Comparison of ENCODE assay signal across 26 cellular contexts in the genomic region with DNA sequence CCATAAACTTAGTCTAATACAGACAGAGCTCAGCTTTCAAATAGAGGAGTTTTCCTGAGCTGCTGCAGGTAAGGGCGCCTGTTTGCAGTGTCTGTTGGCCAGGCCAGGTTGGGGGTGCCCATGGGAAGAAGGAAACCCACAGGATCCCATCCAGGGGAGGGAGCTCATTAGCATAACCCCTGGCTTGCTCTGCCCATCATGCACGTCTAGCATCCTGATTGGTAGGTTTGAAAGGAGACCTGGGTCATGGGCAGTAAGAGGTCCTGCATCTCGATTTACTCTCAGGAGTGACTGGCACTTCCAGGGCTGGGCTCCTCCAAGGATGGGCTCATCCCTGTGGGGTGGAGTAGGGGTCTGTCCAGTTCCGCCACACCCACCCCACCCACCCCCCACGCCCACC.
"Had no signal": no experiment of that assay in that cellular context is flagged by ENCODE, and none has a peak within 500 bp of the region (broad histone marks: within the 10 kb centered on the region; RNA-seq: fewer than 3 reads in every experiment).

No MANE protein-coding gene starts in this region.

- H3K4me1 ChIP-seq: suprapubic skin, testis, thyroid gland, tibial artery, tibial nerve, transverse colon, upper lobe of left lung, upper lobe of right lung, uterus, vagina had no signal

- DNase-seq: stimulated activated CD4-positive, alpha-beta T cell treated with anti-CD3 and anti-CD28 coated beads, Interleukin-2, amount 100 ng/mL, for 48 hours; stimulated activated CD4-positive, alpha-beta T cell treated with anti-CD3 and anti-CD28 coated beads, Interleukin-4, amount 100 ng/mL, for 1 hour; stimulated activated CD4-positive, alpha-beta T cell treated with anti-CD3 and anti-CD28 coated beads, Interleukin-4, amount 100 ng/mL, for 24 hours; stimulated activated CD4-positive, alpha-beta T cell treated with anti-CD3 and anti-CD28 coated beads, Interleukin-4, amount 100 ng/mL, for 4 hours; stimulated activated CD8-positive, alpha-beta memory T cell treated with anti-CD3 and anti-CD28 coated beads, Interleukin-4, amount 100 ng/mL, for 48 hours; stimulated activated naive B cell treated with anti-CD40 and anti-IgM and Interleukin-4, amounts not matched to agents 10 μg/mL and 1 μg/mL and 100 μg/mL, for 72 hours; stimulated activated naive CD4-positive, alpha-beta T cell; stimulated activated naive CD4-positive, alpha-beta T cell treated with Interleukin-2 at 50 U/mL for 16 hours; stimulated activated naive CD8-positive, alpha-beta T cell treated with anti-CD3 and anti-CD28 coated beads, Interleukin-15, amount 100 ng/mL, for 72 hours; stimulated activated naive CD8-positive, alpha-beta T cell treated with anti-CD3 and anti-CD28 coated beads, Interleukin-15, Interleukin-2, amounts not matched to agents 100 U/mL and 50 U/mL, for 24 hours; substantia nigra; testis; thyroid gland; tibial artery; transverse colon; trophoblast cell; upper lobe of left lung; upper lobe of right lung; uterus had no signal

- H3K4me3 ChIP-seq: suprapubic skin, testis, thoracic aorta, thyroid gland, tibial artery, tibial nerve, transverse colon, upper lobe of left lung, upper lobe of right lung, uterus, vagina had no signal

- H3K27me3 ChIP-seq: testis, thyroid gland, tibial nerve, upper lobe of left lung, upper lobe of right lung, uterus, vagina had no signal

- FAIRE-seq: urothelium cell line had no signal

- H3K9me3 ChIP-seq: suprapubic skin, testis, thoracic aorta, thyroid gland, tibial artery, transverse colon, upper lobe of left lung, upper lobe of right lung, uterus, vagina had no signal

- ATAC-seq: stimulated activated effector memory CD8-positive, alpha-beta T cell treated with anti-CD3 and anti-CD28 coated beads, Interleukin-12 subunit alpha, Interleukin-12 subunit beta, amount 100 ng/mL, for 72 hours; stimulated activated memory B cell treated with anti-CD40 and anti-IgM and Interleukin-4, amounts not matched to agents 10 μg/mL and 1 μg/mL and 100 μg/mL, for 72 hours; stimulated activated naive B cell treated with anti-CD40 and anti-IgM and Interleukin-4, amounts not matched to agents 10 μg/mL and 1 μg/mL and 100 μg/mL, for 72 hours; stimulated activated naive CD8-positive, alpha-beta T cell treated with anti-CD3 and anti-CD28 coated beads, Interleukin-15, amount 100 ng/mL, for 72 hours; stimulated activated naive CD8-positive, alpha-beta T cell treated with anti-CD3 and anti-CD28 coated beads, Interleukin-15, Interleukin-2, amounts not matched to agents 100 U/mL and 50 U/mL, for 24 hours; upper lobe of right lung had no signal

- H3K36me3 ChIP-seq: suprapubic skin, thoracic aorta, thyroid gland, tibial artery, tibial nerve, transverse colon, upper lobe of left lung, upper lobe of right lung, uterus, vagina had no signal

- H3K27ac ChIP-seq: suprapubic skin, testis, thoracic aorta, thyroid gland, tibial artery, tibial nerve, transverse colon, upper lobe of left lung, upper lobe of right lung, uterus, vagina had no signal
